ENCODE assay signal across 31 cellular contexts in the genomic region with DNA sequence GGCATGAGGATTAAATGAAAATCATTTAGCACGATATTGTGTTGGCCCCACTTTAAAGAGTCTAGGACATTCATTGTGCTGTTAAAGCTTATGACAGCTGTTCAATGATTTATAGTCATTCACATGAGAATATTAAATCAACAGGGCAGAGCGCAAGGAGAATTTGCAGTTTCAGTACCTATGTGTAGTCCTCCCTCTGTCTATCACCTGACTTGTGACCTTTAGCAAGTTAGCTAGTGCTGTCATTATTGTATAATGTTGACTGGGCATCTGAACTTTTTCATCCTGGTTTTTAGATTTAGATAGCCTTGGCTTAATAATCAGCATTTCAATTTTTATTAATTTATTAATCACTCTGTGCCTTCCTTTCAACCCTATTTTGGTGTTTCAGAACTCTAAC.
"Had no signal": no experiment of that assay in that cellular context is flagged by ENCODE, and none has a peak within 500 bp of the region (broad histone marks: within the 10 kb centered on the region; RNA-seq: fewer than 3 reads in every experiment).

No MANE protein-coding gene starts in this region.

- H3K27ac ChIP-seq: body of pancreas, colonic mucosa, left lung, ovary, stomach, thyroid gland, vagina, VCaP had no signal

- H3K4me3 ChIP-seq: adrenal gland, body of pancreas, colonic mucosa, dorsolateral prefrontal cortex, left lung, ovary, smooth muscle cell, stomach, thyroid gland, upper lobe of left lung, vagina had no signal

- H3K36me3 ChIP-seq: adrenal gland, colonic mucosa, left lung, ovary, stomach, thyroid gland, upper lobe of left lung, vagina had no signal

- H3K9me3 Mint-ChIP-seq: activated naive CD8-positive, alpha-beta T cell treated with anti-CD3 and anti-CD28 coated beads for 36 hours; activated T-cell treated with anti-CD3 and anti-CD28 coated beads, Interleukin-2, amount 50 U/mL, for 72 hours; nephron progenitor cell; stimulated activated naive B cell treated with anti-CD40 and anti-IgM and Interleukin-4, amounts not matched to agents 10 μg/mL and 1 μg/mL and 100 μg/mL, for 72 hours had no signal

- H3K27ac Mint-ChIP-seq: activated naive CD8-positive, alpha-beta T cell treated with anti-CD3 and anti-CD28 coated beads for 36 hours; activated T-cell treated with anti-CD3 and anti-CD28 coated beads, Interleukin-2, amount 50 U/mL, for 72 hours; nephron progenitor cell; progenitor cell of endocrine pancreas; stimulated activated naive B cell treated with anti-CD40 and anti-IgM and Interleukin-4, amounts not matched to agents 10 μg/mL and 1 μg/mL and 100 μg/mL, for 72 hours had no signal

- H3K27me3 Mint-ChIP-seq: activated naive CD8-positive, alpha-beta T cell treated with anti-CD3 and anti-CD28 coated beads for 36 hours; progenitor cell of endocrine pancreas; stimulated activated naive B cell treated with anti-CD40 and anti-IgM and Interleukin-4, amounts not matched to agents 10 μg/mL and 1 μg/mL and 100 μg/mL, for 72 hours had no signal

- H3K4me1 Mint-ChIP-seq: activated naive CD8-positive, alpha-beta T cell treated with anti-CD3 and anti-CD28 coated beads for 36 hours; stimulated activated naive B cell treated with anti-CD40 and anti-IgM and Interleukin-4, amounts not matched to agents 10 μg/mL and 1 μg/mL and 100 μg/mL, for 72 hours had no signal

- H3K4me1 ChIP-seq: body of pancreas, colonic mucosa, stomach, thyroid gland had no signal

- H3K4me3 Mint-ChIP-seq: activated naive CD8-positive, alpha-beta T cell treated with anti-CD3 and anti-CD28 coated beads for 36 hours; activated T-cell treated with anti-CD3 and anti-CD28 coated beads, Interleukin-2, amount 50 U/mL, for 72 hours; nephron progenitor cell; stimulated activated naive B cell treated with anti-CD40 and anti-IgM and Interleukin-4, amounts not matched to agents 10 μg/mL and 1 μg/mL and 100 μg/mL, for 72 hours had no signal

- H3K27me3 ChIP-seq: adrenal gland, body of pancreas, colonic mucosa, dorsolateral prefrontal cortex, left lung, ovary, stomach, thyroid gland, upper lobe of left lung, vagina had no signal

- ATAC-seq: activated T-cell treated with anti-CD3 and anti-CD28 coated beads, Interleukin-2, amount 50 U/mL, for 72 hours; body of pancreas; left lung; stimulated activated naive B cell treated with anti-CD40 and anti-IgM and Interleukin-4, amounts not matched to agents 10 μg/mL and 1 μg/mL and 100 μg/mL, for 72 hours had no signal

- DNase-seq: activated CD4-positive, alpha-beta T cell treated with anti-CD3 and anti-CD28 coated beads for 4 hours; activated CD4-positive, alpha-beta T cell treated with anti-CD3 and anti-CD28 coated beads, Interleukin-2, amount 50 U/mL, for 4 hours; activated naive CD4-positive, alpha-beta T cell; activated naive CD8-positive, alpha-beta T cell treated with anti-CD3 and anti-CD28 coated beads for 36 hours; activated T-cell treated with anti-CD3 and anti-CD28 coated beads for 4 hours; activated T-cell treated with anti-CD3 and anti-CD28 coated beads, Interleukin-2, amount 50 U/mL, for 72 hours; adrenal gland; aorta; body of pancreas; cerebellar nuclear complex; colonic mucosa; dorsolateral prefrontal cortex; effector memory CD4-positive, alpha-beta T cell; glutamatergic neuron; hippocampal formation; kidney; left lung; mammary epithelial cell; nephron progenitor cell; ovary; stimulated activated CD4-positive, alpha-beta T cell treated with anti-CD3 and anti-CD28 coated beads, Interleukin-1b, Interleukin-23, amount 100 ng/mL, for 48 hours; stimulated activated CD4-positive, alpha-beta T cell treated with anti-CD3 and anti-CD28 coated beads, Interleukin-4, amount 100 ng/mL, for 4 hours; stimulated activated CD8-positive, alpha-beta memory T cell treated with anti-CD3 and anti-CD28 coated beads, Interleukin-4, amount 100 ng/mL, for 48 hours; stimulated activated naive B cell treated with anti-CD40 and anti-IgM and Interleukin-4, amounts not matched to agents 10 μg/mL and 1 μg/mL and 100 μg/mL, for 72 hours; stomach; thyroid gland; upper lobe of left lung had no signal

- H3K9me3 ChIP-seq: adrenal gland, body of pancreas, colonic mucosa, left lung, ovary, stomach, thyroid gland, upper lobe of left lung, vagina had no signal
